In the genomic region with DNA sequence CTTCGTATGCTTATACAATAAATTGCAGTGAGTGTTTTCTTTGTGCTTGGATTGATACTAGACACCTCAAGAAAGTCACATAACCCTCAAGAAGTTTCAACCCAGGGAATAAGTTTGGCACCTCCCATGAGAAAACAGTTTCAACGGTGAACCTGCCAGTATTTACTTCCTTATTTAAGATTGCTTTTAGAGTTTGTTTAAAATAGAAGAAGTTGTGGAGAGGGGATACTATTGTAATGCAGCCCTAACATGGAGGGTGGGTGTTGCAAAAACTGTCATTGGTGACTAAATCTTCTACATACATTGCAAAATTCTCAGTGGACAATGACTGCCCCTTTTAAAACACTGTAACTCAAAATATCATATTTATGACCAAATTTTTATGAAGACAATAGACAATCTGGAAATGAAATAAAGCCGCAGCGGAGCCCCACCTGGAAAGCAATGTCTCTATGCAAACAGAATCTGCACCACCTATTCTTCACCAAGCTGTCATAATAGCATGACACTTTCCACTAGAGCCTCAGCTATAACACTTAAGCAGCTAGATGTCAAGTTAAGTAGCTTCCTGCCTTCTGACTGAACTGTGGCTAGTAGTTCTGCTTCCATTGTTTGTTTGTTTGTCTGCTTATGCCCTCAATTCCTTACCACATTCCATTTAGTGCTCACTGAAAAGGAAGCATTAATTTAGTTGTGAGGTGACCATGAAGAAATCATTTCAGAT, we compare ENCODE assay signal across 1 cellular context.
TF ChIP-seq lines count a peak whose summit lies in the region.

No MANE protein-coding gene starts in this region.

TF ChIP-seq in GM12878, 131 proteins besides CTCF, POLR2A, EP300 and RAD21:
- TF ChIP-seq MTA3 (IDR thresholded peaks at IDR 0.05; ENCODE audit: borderline replicate concordance, low read length) (no peak), NBN (IDR thresholded peaks at IDR 0.05) (no peak), MYC (IDR thresholded peaks at IDR 0.05; ENCODE audit: insufficient read depth, insufficient read length, insufficient replicate concordance, low read length, severe bottlenecking) (no peak), STAT3 (IDR thresholded peaks at IDR 0.05; ENCODE audit: low read depth, low read length) (no peak), ATF7 (IDR thresholded peaks at IDR 0.05; ENCODE audit: low read depth) (no peak), POLR2AphosphoS5 (IDR thresholded peaks at IDR 0.05; ENCODE audit: low read length) (no peak), SMC3 (IDR thresholded peaks at IDR 0.05; ENCODE audit: borderline replicate concordance, low read length) (no peak), PAX5 (IDR thresholded peaks at IDR 0.05; ENCODE audit: borderline replicate concordance, low read depth, low read length) (no peak)
- TF ChIP-seq, protein P1, sequence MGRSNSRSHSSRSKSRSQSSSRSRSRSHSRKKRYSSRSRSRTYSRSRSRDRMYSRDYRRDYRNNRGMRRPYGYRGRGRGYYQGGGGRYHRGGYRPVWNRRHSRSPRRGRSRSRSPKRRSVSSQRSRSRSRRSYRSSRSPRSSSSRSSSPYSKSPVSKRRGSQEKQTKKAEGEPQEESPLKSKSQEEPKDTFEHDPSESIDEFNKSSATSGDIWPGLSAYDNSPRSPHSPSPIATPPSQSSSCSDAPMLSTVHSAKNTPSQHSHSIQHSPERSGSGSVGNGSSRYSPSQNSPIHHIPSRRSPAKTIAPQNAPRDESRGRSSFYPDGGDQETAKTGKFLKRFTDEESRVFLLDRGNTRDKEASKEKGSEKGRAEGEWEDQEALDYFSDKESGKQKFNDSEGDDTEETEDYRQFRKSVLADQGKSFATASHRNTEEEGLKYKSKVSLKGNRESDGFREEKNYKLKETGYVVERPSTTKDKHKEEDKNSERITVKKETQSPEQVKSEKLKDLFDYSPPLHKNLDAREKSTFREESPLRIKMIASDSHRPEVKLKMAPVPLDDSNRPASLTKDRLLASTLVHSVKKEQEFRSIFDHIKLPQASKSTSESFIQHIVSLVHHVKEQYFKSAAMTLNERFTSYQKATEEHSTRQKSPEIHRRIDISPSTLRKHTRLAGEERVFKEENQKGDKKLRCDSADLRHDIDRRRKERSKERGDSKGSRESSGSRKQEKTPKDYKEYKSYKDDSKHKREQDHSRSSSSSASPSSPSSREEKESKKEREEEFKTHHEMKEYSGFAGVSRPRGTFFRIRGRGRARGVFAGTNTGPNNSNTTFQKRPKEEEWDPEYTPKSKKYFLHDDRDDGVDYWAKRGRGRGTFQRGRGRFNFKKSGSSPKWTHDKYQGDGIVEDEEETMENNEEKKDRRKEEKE (IDR thresholded peaks at IDR 0.05) = no peak
- TF ChIP-seq, protein P2, sequence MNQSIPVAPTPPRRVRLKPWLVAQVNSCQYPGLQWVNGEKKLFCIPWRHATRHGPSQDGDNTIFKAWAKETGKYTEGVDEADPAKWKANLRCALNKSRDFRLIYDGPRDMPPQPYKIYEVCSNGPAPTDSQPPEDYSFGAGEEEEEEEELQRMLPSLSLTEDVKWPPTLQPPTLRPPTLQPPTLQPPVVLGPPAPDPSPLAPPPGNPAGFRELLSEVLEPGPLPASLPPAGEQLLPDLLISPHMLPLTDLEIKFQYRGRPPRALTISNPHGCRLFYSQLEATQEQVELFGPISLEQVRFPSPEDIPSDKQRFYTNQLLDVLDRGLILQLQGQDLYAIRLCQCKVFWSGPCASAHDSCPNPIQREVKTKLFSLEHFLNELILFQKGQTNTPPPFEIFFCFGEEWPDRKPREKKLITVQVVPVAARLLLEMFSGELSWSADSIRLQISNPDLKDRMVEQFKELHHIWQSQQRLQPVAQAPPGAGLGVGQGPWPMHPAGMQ (IDR thresholded peaks at IDR 0.05; ENCODE audit: borderline replicate concordance) = no peak
